Comparison of ENCODE assay signal across 8 cellular contexts in genomic region chr7:151342102-151342646, GRCh38. TPM values are rescaled to one million over a fixed set of nuclear protein-coding genes. Genes with fewer than 3 reads are reported as not detected.
DNase-seq lines count a peak whose midpoint lies in the region; ATAC-seq, FAIRE-seq and TF ChIP-seq lines count a peak whose summit lies in the region.

No MANE protein-coding gene starts in this region.

- CTCF ChIA-PET in CD8-positive, alpha-beta T cell (lab: Charles Lee), result interaction anchor here (0.9 to 3.2 kb wide), 5 partner anchors 8 to 106 kb away, joined by 3 to 18 read pairs (median 9); no protein-coding TSS in a partner anchor
- CTCF ChIA-PET in K562 (lab: Yijun Ruan, JAX; ENCODE audit: low intra/inter-chr PET ratio), result interaction anchor here (2.2 kb wide), 1 partner anchor 27 kb away, joined by 12 read pairs; no protein-coding TSS in a partner anchor

- no peak for TF ChIP-seq RAD21 in K562 (CRISPR knock-in tag; conservative IDR thresholded peaks at IDR 0.05 in 1 of 2, IDR thresholded peaks at IDR 0.05 in 1 of 2)

- DNase-seq in CD8-positive, alpha-beta T cell, result no peak
- DNase-seq in HL-60 (ENCODE audit: low read depth in 1 of 2, low spot score in 1 of 2) (no peak), K562 (ENCODE audit: extremely low read depth in 1 of 4, low spot score in 3 of 4) (no peak), medulla oblongata (ENCODE audit: extremely low spot score) (peak; percentile 26), aorta (no peak), NCI-H128 (lab: John Stamatoyannopoulos, UW; ENCODE audit: unreplicated experiment) (no peak), T-helper 9 cell (no peak)

- peak overlapping the region; percentile 72 for H3K27ac ChIP-seq in CD8-positive, alpha-beta T cell (ENCODE audit: low read depth, low read length)
- H3K27ac ChIP-seq in HL-60 (replicated peaks), result peak overlapping the region; percentile 54
- H3K27ac ChIP-seq in K562 (ENCODE audit: extremely low read depth, low read depth, low read length), result peak overlapping the region; percentile 62; the same call in 2 of the 3 replicates
- peak overlapping the region in 1 of 2 donors; percentile 33 for H3K27ac ChIP-seq in aorta (ENCODE audit: low read depth in 1 of 2, low read length in 2 of 2)

- WGBS in K562 (ENCODE audit: insufficient coverage, low coverage, missing lambda C conversion rate), result under 1% methylated on average over 11 of the region's 11 CpGs
- WGBS in aorta, 2 donors, result 3 to 4% methylated on average over 11 of the region's 11 CpGs

- in situ Hi-C loops in K562 (cut with MboI), result no loop called here

- no peak for FAIRE-seq in K562 (lab: Jason Lieb, UNC)

- H3K4me1 Mint-ChIP-seq in CD8-positive, alpha-beta T cell (ENCODE audit: low read depth), result peaks cover 38% of the 10 kb centered on the region

- H3K27me3 ChIP-seq in CD8-positive, alpha-beta T cell (ENCODE audit: insufficient read depth, low read length), result no peaks in the 10 kb centered on the region
- H3K27me3 ChIP-seq in HL-60 (ENCODE audit: insufficient read depth, poor library complexity, severe bottlenecking), result no peaks in the 10 kb centered on the region
- H3K27me3 ChIP-seq in K562 (ENCODE audit: control insufficient read depth in 2 of 2, insufficient read depth in 2 of 2, low read length in 2 of 2), result peaks cover 0 to 3% of the 10 kb centered on the region in 2 experiments; a peak in 2 of 5 replicates
- no peaks in the 10 kb centered on the region for H3K27me3 ChIP-seq in aorta (ENCODE audit: control insufficient read depth in 1 of 2, insufficient read depth in 2 of 2, low read length in 1 of 2)

- ATAC-seq in CD8-positive, alpha-beta T cell, result peak; percentile 29
- peak; percentile 66 for ATAC-seq in GM19468 (IDR thresholded peaks at IDR 0.05; ENCODE audit: extremely low read depth, unreplicated experiment)
- ATAC-seq in K562, result no peak
- ATAC-seq in aorta (ENCODE audit: low FRiP score), result no peak

- peaks cover 13% of the 10 kb centered on the region for H3K36me3 ChIP-seq in CD8-positive, alpha-beta T cell (ENCODE audit: insufficient read depth, low read length)
- H3K36me3 ChIP-seq in K562 (ENCODE audit: control insufficient read depth, insufficient read depth, low read length), result peaks cover 30% of the 10 kb centered on the region
- H3K36me3 ChIP-seq in aorta (ENCODE audit: control insufficient read depth in 1 of 2, insufficient read depth in 2 of 2, low read length in 1 of 2), result peaks cover 0 to 1% of the 10 kb centered on the region in 2 donors

- no peak for TF ChIP-seq CTCF in CD8-positive, alpha-beta T cell (IDR thresholded peaks at IDR 0.05)
- TF ChIP-seq CTCF in HL-60 (IDR thresholded peaks at IDR 0.05; ENCODE audit: insufficient read depth, low read length) (no peak), K562 (IDR thresholded peaks at IDR 0.05 in 2 of 3, conservative IDR thresholded peaks at IDR 0.05 in 1 of 3; ENCODE audit: insufficient read depth in 2 of 3, low read depth in 1 of 3, low read length in 3 of 3) (no peak)

- intact Hi-C loops in CD8-positive, alpha-beta T cell (cut with DNase I, micrococcal nuclease), result loop anchor here (5.0 to 10.0 kb wide), 5 partner anchors 110 to 1470 kb away; partner anchors contain the start of genes ATP6V0E2 (in 1 of the 2), CHPF2 (in 1 of the 2) and GALNT11 (in 1 of the 2)
- intact Hi-C loops in K562 (cut with micrococcal nuclease), result no loop called here
- intact Hi-C loops in aorta (cut with DNase I), result no loop called here

- peaks cover 9% of the 10 kb centered on the region for H3K9me3 Mint-ChIP-seq in CD8-positive, alpha-beta T cell

- BruUV-seq in K562 (replicated peaks; lab: Mats Ljungman, UMichigan), result TSS peak; percentile 68

- H3K36me3 Mint-ChIP-seq in CD8-positive, alpha-beta T cell, result peaks cover 28% of the 10 kb centered on the region

- TF ChIP-seq EP300 in K562 (IDR thresholded peaks at IDR 0.05; ENCODE audit: low read length), result no peak

- peak overlapping the region; percentile 72 for H3K4me2 ChIP-seq in K562 (ENCODE audit: insufficient read depth, low read length)

- H2AFZ ChIP-seq in K562 (ENCODE audit: low read depth, low read length), result peak overlapping the region; percentile 81

- no peaks in the 10 kb centered on the region for H4K20me1 ChIP-seq in K562 (replicated peaks; ENCODE audit: control insufficient read depth, insufficient read depth, low read length)

- H3K4me3 ChIP-seq in CD8-positive, alpha-beta T cell (ENCODE audit: low read depth, low read length), result peak overlapping the region; percentile 82
- H3K4me3 ChIP-seq in HL-60 (replicated peaks; ENCODE audit: insufficient read depth, low read length) (peak overlapping the region; percentile 86), K562 (peak overlapping the region; percentile 74), aorta (ENCODE audit: low read length in 2 of 2) (peak overlapping the region; percentile 69 to 95)

- peak overlapping the region; percentile 57 to 92 for H3K9ac ChIP-seq in K562 (ENCODE audit: insufficient read depth in 1 of 2, low read depth in 2 of 2, low read length in 2 of 2)

- no peaks in the 10 kb centered on the region for H3K9me1 ChIP-seq in K562 (ENCODE audit: control insufficient read depth, insufficient read depth, low read length)

- peaks cover 21% of the 10 kb centered on the region for H3K79me2 ChIP-seq in K562 (ENCODE audit: control insufficient read depth, insufficient read depth, low read length)

- H3K4me3 Mint-ChIP-seq in CD8-positive, alpha-beta T cell, result peak overlapping the region; percentile 88

- no peaks in the 10 kb centered on the region for H3K27me3 Mint-ChIP-seq in CD8-positive, alpha-beta T cell (ENCODE audit: low read depth)

- no peaks in the 10 kb centered on the region for H3K9me3 ChIP-seq in CD8-positive, alpha-beta T cell (ENCODE audit: low read length)
- H3K9me3 ChIP-seq in K562 (replicated peaks; ENCODE audit: control insufficient read depth, insufficient read depth, low read depth, low read length) (no peaks in the 10 kb centered on the region), aorta (ENCODE audit: control insufficient read depth, low read length) (no peaks in the 10 kb centered on the region)

- H3K4me1 ChIP-seq in CD8-positive, alpha-beta T cell (ENCODE audit: insufficient read depth, low read length), result peaks cover 23% of the 10 kb centered on the region
- peaks cover 5 to 9% of the 10 kb centered on the region in 2 experiments; a peak in 3 of 5 replicates for H3K4me1 ChIP-seq in K562 (replicated peaks in 1 of 2; ENCODE audit: control insufficient read depth in 2 of 2, insufficient read depth in 2 of 2, low read length in 2 of 2)
- peaks cover 0 to 4% of the 10 kb centered on the region in 2 donors for H3K4me1 ChIP-seq in aorta (ENCODE audit: control insufficient read depth in 1 of 2, insufficient read depth in 2 of 2, low read length in 2 of 2)

- TF ChIP-seq POLR2A in K562 (conservative IDR thresholded peaks at IDR 0.05), result no peak

- H3K27ac Mint-ChIP-seq in CD8-positive, alpha-beta T cell, result peak overlapping the region; percentile 92

- POLR2A ChIA-PET in CD8-positive, alpha-beta T cell (lab: Charles Lee), result interaction anchor here (1.0 to 1.6 kb wide), 4 partner anchors 9 to 178 kb away, joined by 3 to 19 read pairs (median 4); partner anchors contain the start of genes ABCF2 and RHEB
- POLR2A ChIA-PET in K562 (lab: Yijun Ruan, JAX), result interaction anchor here (0.6 to 1.9 kb wide), 12 partner anchors 8 to 355 kb away, joined by 3 to 10 read pairs (median 4); no protein-coding TSS in a partner anchor

TF ChIP-seq in K562, 482 proteins besides CTCF, POLR2A, EP300 and RAD21 (continues in another document):
- TF ChIP-seq TCFL5 (CRISPR knock-in tag; conservative IDR thresholded peaks at IDR 0.05) (no peak), TRIM25 (IDR thresholded peaks at IDR 0.05; ENCODE audit: borderline replicate concordance) (no peak), ZNF165 (CRISPR knock-in tag; IDR thresholded peaks at IDR 0.05; ENCODE audit: borderline replicate concordance) (no peak), PHF21A (IDR thresholded peaks at IDR 0.05; ENCODE audit: borderline replicate concordance, low read depth) (peak; percentile 93)
- TF ChIP-seq, protein P1, sequence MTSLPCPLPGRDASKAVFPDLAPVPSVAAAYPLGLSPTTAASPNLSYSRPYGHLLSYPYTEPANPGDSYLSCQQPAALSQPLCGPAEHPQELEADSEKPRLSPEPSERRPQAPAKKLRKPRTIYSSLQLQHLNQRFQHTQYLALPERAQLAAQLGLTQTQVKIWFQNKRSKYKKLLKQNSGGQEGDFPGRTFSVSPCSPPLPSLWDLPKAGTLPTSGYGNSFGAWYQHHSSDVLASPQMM (CRISPR knock-in tag; IDR thresholded peaks at IDR 0.05), result no peak

RNA-seq across cellular contexts. Expression of gene NUB1, which starts 0.6 kb away (rescaled TPM):
- total RNA-seq in CD8-positive, alpha-beta T cell, result 10 to 100 TPM; 78.4 to 81.2 TPM
- 62.3 and 136 TPM in 2 replicates for total RNA-seq in K562 (2011; cell fraction: chromatin; rRNA removed; ENCODE audit: low replicate concordance)
- total RNA-seq in K562 (2011; cell fraction: nucleolus; rRNA removed), result 36.0 and 40.3 TPM in 2 replicates
- 73.5 and 98.2 TPM in 2 replicates for total RNA-seq in K562 (2011; cell fraction: nucleoplasm; rRNA removed)
- total RNA-seq in K562 (2014; rRNA removed) (67.8 and 89.7 TPM in 2 replicates), K562 (2014; rRNA removed; fragmentation: Illumina TruSeq; extraction: Trizol) (75.8 and 103 TPM in 2 replicates), K562 (2015; rRNA removed; fragmentation: Illumina TruSeq; extraction: Trizol) (101 and 114 TPM in 2 replicates), K562 (2021) (55.3 and 58.0 TPM in 2 replicates), aorta (10 to 100 TPM; 47.4 to 56.6 TPM)
- polyA plus RNA-seq in K562 (2011; rRNA removed) (57.8 and 85.2 TPM in 2 replicates), K562 (2014; fragmentation: Illumina TruSeq; extraction: Trizol) (86.5 and 159 TPM in 2 replicates), K562 (2014; fragmentation: Nextera tagmentation; extraction: Ambion mirVana) (10 to 100 TPM; 43.2 to 63.4 TPM), K562 (2014; rRNA removed) (81.6 and 99.3 TPM in 2 replicates), aorta (10 to 100 TPM; 34.6 to 36.3 TPM)
- polyA plus RNA-seq in K562 (2011; cell fraction: cytosol; rRNA removed), result 52.6 and 53.7 TPM in 2 replicates
- 57.7 and 63.4 TPM in 2 replicates for polyA plus RNA-seq in K562 (2011; cell fraction: nucleus; rRNA removed)
- polyA plus RNA-seq in K562 (2012), result 81.3 and 105 TPM in 2 replicates
- polyA minus RNA-seq in K562 (2011; rRNA and poly(A)+ RNA removed), result 47.7 and 54.1 TPM in 2 replicates
- polyA minus RNA-seq in K562 (2011; cell fraction: cytosol; rRNA and poly(A)+ RNA removed), result 25.1 and 34.5 TPM in 2 replicates
- polyA minus RNA-seq in K562 (2011; cell fraction: nucleus; rRNA and poly(A)+ RNA removed), result 26.9 and 36.3 TPM in 2 replicates

Comparison
In these comparisons a context has a peak if more than half of its experiments do, and no peak if none do; other contexts are left out.
1. ATAC-seq: peak in CD8-positive, alpha-beta T cell (single experiment) and GM19468 (single experiment); none in K562 (single experiment) and aorta (single experiment).
2. intact Hi-C loops: an anchor here in CD8-positive, alpha-beta T cell (5.0 to 10.0 kb wide); none called in K562 and aorta.
3. Peak in every context shown above with its lines, with median percentiles within 50 percentile points of each other: H3K4me3 ChIP-seq.